ENCODE assay signal across 26 cellular contexts in the genomic region with DNA sequence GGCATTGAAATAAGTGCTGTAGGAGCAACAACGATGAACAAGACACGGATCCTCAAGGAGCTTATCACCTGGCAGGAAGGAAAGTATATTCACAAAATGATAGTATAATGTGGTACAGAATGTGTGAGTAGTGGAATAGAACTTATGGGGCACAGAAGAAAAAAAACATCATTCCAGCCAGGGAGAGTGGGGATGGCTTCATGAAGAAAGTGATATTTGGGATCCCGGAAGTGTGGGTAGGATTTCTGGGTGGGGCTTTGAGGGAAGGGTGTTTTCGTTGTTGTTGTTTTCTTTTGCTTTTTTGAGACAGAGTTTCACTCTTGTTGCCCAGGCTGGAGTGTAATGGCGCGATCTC.
A peak's percentile ranks its signal among the peaks of the same experiment; 100 is the strongest.
DNase-seq lines count a peak whose midpoint lies in the region; ATAC-seq and TF ChIP-seq lines count a peak whose summit lies in the region.
"Had no signal": no experiment of that assay in that cellular context is flagged by ENCODE, and none has a peak within 500 bp of the region (broad histone marks: within the 10 kb centered on the region; RNA-seq: fewer than 3 reads in every experiment).

No MANE protein-coding gene starts in this region.

- no peak overlapping the region for H3K4me3 Mint-ChIP-seq in osteocyte (ENCODE audit: unreplicated experiment)
- H3K4me3 Mint-ChIP-seq: activated CD8-positive, alpha-beta T cell treated with anti-CD3 and anti-CD28 coated beads for 36 hours; activated naive CD4-positive, alpha-beta T cell treated with anti-CD3 and anti-CD28 coated beads for 36 hours; activated T-helper 1 cell treated with anti-CD3 and anti-CD28 coated beads, Interleukin-12 subunit alpha, Interleukin-12 subunit beta, Interleukin-2, Interleukin-4 antibody, amounts not matched to agents 30 ng/mL and 10 ng/mL and 1 ng/mL, durations not matched to agents 14 hours and 24 hours and 36 hours; CD8-positive, alpha-beta T cell; stimulated activated naive B cell treated with anti-CD40 and anti-IgM and Interleukin-4, amounts not matched to agents 10 μg/mL and 1 μg/mL and 100 μg/mL, for 72 hours; type B pancreatic cell had no signal

- H3K79me2 ChIP-seq in PC-9 (ENCODE audit: low read depth) (no peaks in the 10 kb centered on the region), mammary epithelial cell (ENCODE audit: insufficient read depth, low read length) (no peaks in the 10 kb centered on the region)

- CTCF ChIA-PET in PC-9 (lab: Charles Lee) (interaction anchor here (0.9 to 1.8 kb wide), 3 partner anchors 55 to 163 kb away, joined by 3 to 6 read pairs (median 4); partner anchors contain the start of gene MKLN1), mammary epithelial cell (lab: Charles Lee; ENCODE audit: low non-redundant PET) (no interaction called here)

- H3K4me3 ChIP-seq in PC-9 (peak overlapping the region; percentile 32; the same call in 1 of the 2 replicates), mammary epithelial cell (replicated peaks in 1 of 3; ENCODE audit: insufficient read depth in 1 of 3, low read depth in 2 of 3, low read length in 3 of 3) (no peak overlapping the region), upper lobe of right lung (no peak overlapping the region)
- H3K4me3 ChIP-seq: K562, left ventricle myocardium inferior, SK-N-MC had no signal

- H3F3A ChIP-seq in PC-9 (ENCODE audit: insufficient read depth, low read depth) = peaks cover 40% of the 10 kb centered on the region

- H3K4me1 ChIP-seq in PC-9 (replicated peaks; ENCODE audit: insufficient read depth) = peaks cover 43% of the 10 kb centered on the region
- H3K4me1 ChIP-seq in mammary epithelial cell (ENCODE audit: insufficient read depth, low read length) = peaks cover 15% of the 10 kb centered on the region
- H3K4me1 ChIP-seq in upper lobe of right lung = no peaks in the 10 kb centered on the region
- H3K4me1 ChIP-seq: left ventricle myocardium inferior had no signal

- H3K4me2 ChIP-seq in PC-9 = peak overlapping the region; percentile 76
- peak overlapping the region; percentile 57 for H3K4me2 ChIP-seq in mammary epithelial cell (ENCODE audit: insufficient read depth, low read depth, low read length)

- 0 out of 2 replicates have a peak, but pooled peaks cover 3% of the 10 kb centered on the region for H3K9me2 ChIP-seq in PC-9 (ENCODE audit: insufficient read depth)

- H3K9ac ChIP-seq in mammary epithelial cell (ENCODE audit: insufficient read depth, low read length) = no peak overlapping the region

- TF ChIP-seq CTCF in 22Rv1 (IDR thresholded peaks at IDR 0.05) (no peak), PC-9 (conservative IDR thresholded peaks at IDR 0.05) (no peak), mammary epithelial cell (conservative IDR thresholded peaks at IDR 0.05 in 1 of 2, IDR thresholded peaks at IDR 0.05 in 1 of 2; ENCODE audit: extremely low read depth in 1 of 2, insufficient read depth in 1 of 2, low read depth in 1 of 2, low read length in 2 of 2) (no peak), osteocyte (IDR thresholded peaks at IDR 0.05) (no peak), upper lobe of right lung (IDR thresholded peaks at IDR 0.05) (no peak)

- H2AFZ ChIP-seq in PC-9 = no peak overlapping the region
- H2AFZ ChIP-seq in mammary epithelial cell (ENCODE audit: low read depth, low read length) = no peak overlapping the region

- H3K27ac Mint-ChIP-seq in osteocyte (ENCODE audit: unreplicated experiment) = peak overlapping the region; percentile 32
- H3K27ac Mint-ChIP-seq: activated CD8-positive, alpha-beta T cell treated with anti-CD3 and anti-CD28 coated beads for 36 hours; activated naive CD4-positive, alpha-beta T cell treated with anti-CD3 and anti-CD28 coated beads for 36 hours; activated T-helper 1 cell treated with anti-CD3 and anti-CD28 coated beads, Interleukin-12 subunit alpha, Interleukin-12 subunit beta, Interleukin-2, Interleukin-4 antibody, amounts not matched to agents 30 ng/mL and 10 ng/mL and 1 ng/mL, durations not matched to agents 14 hours and 24 hours and 36 hours; CD8-positive, alpha-beta T cell; progenitor cell of endocrine pancreas; stimulated activated naive B cell treated with anti-CD40 and anti-IgM and Interleukin-4, amounts not matched to agents 10 μg/mL and 1 μg/mL and 100 μg/mL, for 72 hours; type B pancreatic cell had no signal

- no peaks in the 10 kb centered on the region for H3K27me3 ChIP-seq in PC-9 (ENCODE audit: insufficient read depth, low read depth)
- H3K27me3 ChIP-seq in mammary epithelial cell (ENCODE audit: insufficient read depth, low read length) = no peaks in the 10 kb centered on the region
- no peaks in the 10 kb centered on the region for H3K27me3 ChIP-seq in upper lobe of right lung

- no peaks in the 10 kb centered on the region for H3K9me3 Mint-ChIP-seq in osteocyte (ENCODE audit: unreplicated experiment)
- H3K9me3 Mint-ChIP-seq: activated CD8-positive, alpha-beta T cell treated with anti-CD3 and anti-CD28 coated beads for 36 hours; activated naive CD4-positive, alpha-beta T cell treated with anti-CD3 and anti-CD28 coated beads for 36 hours; activated T-helper 1 cell treated with anti-CD3 and anti-CD28 coated beads, Interleukin-12 subunit alpha, Interleukin-12 subunit beta, Interleukin-2, Interleukin-4 antibody, amounts not matched to agents 30 ng/mL and 10 ng/mL and 1 ng/mL, durations not matched to agents 14 hours and 24 hours and 36 hours; CD8-positive, alpha-beta T cell; stimulated activated naive B cell treated with anti-CD40 and anti-IgM and Interleukin-4, amounts not matched to agents 10 μg/mL and 1 μg/mL and 100 μg/mL, for 72 hours; type B pancreatic cell had no signal

- dilution Hi-C loops in mammary epithelial cell (cut with HindIII; ENCODE audit: low sequenced_read_pairs) = no loop called here

- no peaks in the 10 kb centered on the region for H3K36me3 Mint-ChIP-seq in osteocyte (ENCODE audit: unreplicated experiment)
- H3K36me3 Mint-ChIP-seq: CD8-positive, alpha-beta T cell; stimulated activated naive B cell treated with anti-CD40 and anti-IgM and Interleukin-4, amounts not matched to agents 10 μg/mL and 1 μg/mL and 100 μg/mL, for 72 hours; type B pancreatic cell had no signal

- 0 out of 2 replicates have a peak overlapping the region, but pooled peaks have one; percentile 14 for H3K27ac ChIP-seq in 22Rv1
- peak overlapping the region; percentile 95 for H3K27ac ChIP-seq in PC-9
- H3K27ac ChIP-seq in mammary epithelial cell (ENCODE audit: insufficient read depth, low read depth, low read length) = peak overlapping the region; percentile 86
- H3K27ac ChIP-seq in upper lobe of right lung = no peak overlapping the region
- H3K27ac ChIP-seq: left ventricle myocardium inferior, SK-N-MC had no signal

- no peak for ATAC-seq in GM21381 (IDR thresholded peaks at IDR 0.05; ENCODE audit: unreplicated experiment)
- no peak for ATAC-seq in upper lobe of right lung
- ATAC-seq: activated CD8-positive, alpha-beta T cell treated with anti-CD3 and anti-CD28 coated beads for 36 hours; CD8-positive, alpha-beta T cell; sciatic nerve; stimulated activated naive B cell treated with anti-CD40 and anti-IgM and Interleukin-4, amounts not matched to agents 10 μg/mL and 1 μg/mL and 100 μg/mL, for 72 hours had no signal

- in situ Hi-C loops in mammary epithelial cell (cut with MboI; ENCODE audit: low sequenced_read_pairs in 2 of 2) = no loop called here

- POLR2A ChIA-PET in PC-9 (lab: Charles Lee; ENCODE audit: unreplicated experiment) = interaction anchor here (0.6 to 1.5 kb wide), 17 partner anchors 8 to 1509 kb away, joined by 3 to 50 read pairs (median 7); no protein-coding TSS in a partner anchor

- DNase-seq in PC-9 (peak in 1 of 2 experiments; percentile 35), mammary epithelial cell (no peak), osteocyte (ENCODE audit: extremely low spot score, unreplicated experiment) (no peak), upper lobe of right lung (no peak), hepatic stellate cell (ENCODE audit: low spot score) (no peak)
- no peak for DNase-seq in stimulated activated CD4-positive, alpha-beta T cell treated with anti-CD3 and anti-CD28 coated beads, Interleukin-4, amount 100 ng/mL, for 24 hours
- DNase-seq: activated CD8-positive, alpha-beta memory T cell treated with anti-CD3 and anti-CD28 coated beads, Interleukin-2, amount 50 U/mL, for 48 hours; activated CD8-positive, alpha-beta T cell treated with anti-CD3 and anti-CD28 coated beads for 36 hours; activated naive CD4-positive, alpha-beta T cell treated with anti-CD3 and anti-CD28 coated beads for 36 hours; CD8-positive, alpha-beta T cell; left ventricle myocardium inferior; NCI-H1092; NCI-H1694; NCI-H446; NCI-H748 treated with DMSO at 0.1 percent for 48 hours; stimulated activated naive B cell treated with anti-CD40 and anti-IgM and Interleukin-4, amounts not matched to agents 10 μg/mL and 1 μg/mL and 100 μg/mL, for 72 hours; substantia nigra; T-helper 2 cell had no signal

- H3K4me1 Mint-ChIP-seq in osteocyte (ENCODE audit: unreplicated experiment) = peaks cover 14% of the 10 kb centered on the region
- H3K4me1 Mint-ChIP-seq: stimulated activated naive B cell treated with anti-CD40 and anti-IgM and Interleukin-4, amounts not matched to agents 10 μg/mL and 1 μg/mL and 100 μg/mL, for 72 hours had no signal

- H3K9me3 ChIP-seq in PC-9 (ENCODE audit: insufficient read depth, low read depth) = no peaks in the 10 kb centered on the region
- no peaks in the 10 kb centered on the region for H3K9me3 ChIP-seq in mammary epithelial cell (replicated peaks; ENCODE audit: insufficient read depth, low read length)
- H3K9me3 ChIP-seq in upper lobe of right lung = no peaks in the 10 kb centered on the region
- H3K9me3 ChIP-seq: left ventricle myocardium inferior had no signal

- H4K20me1 ChIP-seq in PC-9 (ENCODE audit: insufficient read depth) (no peaks in the 10 kb centered on the region), mammary epithelial cell (ENCODE audit: insufficient read depth, low read length) (no peaks in the 10 kb centered on the region)

- no TSS peak for BruUV-seq in PC-9 (replicated peaks; lab: Mats Ljungman, UMichigan)
- BruUV-seq in mammary epithelial cell (replicated peaks; lab: Mats Ljungman, UMichigan) = no TSS peak

- intact Hi-C loops in PC-9 (cut with micrococcal nuclease; ENCODE audit: unreplicated experiment) = loop anchor here (1.0 kb wide), 3 partner anchors 8 to 54 kb away; no protein-coding TSS in a partner anchor
- intact Hi-C loops in mammary epithelial cell (cut with micrococcal nuclease) = loop anchor here (1.0 kb wide), 1 partner anchor 58 kb away; no protein-coding TSS in a partner anchor
- intact Hi-C loops in upper lobe of right lung (cut with DNase I) = no loop called here

- H3K36me3 ChIP-seq in PC-9 (ENCODE audit: low read depth) (no peaks in the 10 kb centered on the region), mammary epithelial cell (ENCODE audit: insufficient read depth, low read length) (no peaks in the 10 kb centered on the region), upper lobe of right lung (no peaks in the 10 kb centered on the region)
- H3K36me3 ChIP-seq: left ventricle myocardium inferior had no signal

- 96% methylated on average over 6 of the region's 6 CpGs for WGBS in mammary epithelial cell (ENCODE audit: low coverage, missing lambda C conversion rate)

- no peaks in the 10 kb centered on the region for H3K27me3 Mint-ChIP-seq in osteocyte (ENCODE audit: unreplicated experiment)
- H3K27me3 Mint-ChIP-seq: activated CD8-positive, alpha-beta T cell treated with anti-CD3 and anti-CD28 coated beads for 36 hours; progenitor cell of endocrine pancreas; stimulated activated naive B cell treated with anti-CD40 and anti-IgM and Interleukin-4, amounts not matched to agents 10 μg/mL and 1 μg/mL and 100 μg/mL, for 72 hours; type B pancreatic cell had no signal
